ENCODE assay signal across 1 cellular context in the genomic region with DNA sequence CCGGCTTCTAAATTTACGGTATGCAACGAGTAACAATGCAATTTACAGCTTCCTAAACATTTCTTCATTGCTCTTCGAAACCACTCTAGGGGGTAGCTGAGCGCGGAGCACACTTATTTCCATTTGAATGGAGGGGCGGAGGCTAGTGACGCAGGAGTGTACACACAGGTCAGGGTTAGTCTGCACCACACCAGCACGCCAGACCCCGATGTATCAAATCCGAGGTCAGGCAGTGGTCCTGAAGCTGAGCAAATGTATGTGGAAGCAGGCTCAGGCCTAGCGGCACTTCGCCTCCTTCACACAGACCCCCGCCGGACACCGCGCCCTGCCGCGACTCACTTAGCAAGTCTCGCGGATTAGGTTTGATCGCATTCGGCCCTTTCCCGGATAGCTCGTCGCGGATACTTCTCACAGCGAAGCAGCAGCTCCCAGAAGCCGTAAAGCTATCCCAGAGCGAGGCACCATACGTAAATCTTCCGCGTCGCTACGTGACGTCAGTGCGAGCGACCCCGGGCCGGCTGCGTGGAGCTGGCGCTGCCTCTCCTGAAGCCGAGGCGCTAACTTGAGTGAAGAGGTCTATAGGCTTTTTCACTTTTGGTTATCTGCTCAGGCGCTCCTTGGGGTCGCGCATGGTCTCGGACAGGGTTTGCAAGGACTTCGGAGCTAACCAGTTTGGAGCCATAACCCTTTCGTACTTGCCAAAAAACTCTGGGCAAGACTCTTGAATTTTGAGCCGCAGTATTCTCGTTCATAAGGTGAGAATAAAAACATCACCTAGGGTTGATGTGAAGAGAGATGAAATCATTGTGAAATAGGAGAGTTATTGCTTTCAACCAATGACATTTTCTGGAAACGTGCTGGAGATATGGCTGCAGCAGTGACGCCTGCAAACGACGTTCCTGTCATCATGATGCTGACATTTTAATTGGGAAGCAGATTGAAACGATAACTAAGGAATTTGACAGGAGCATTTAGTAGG.
TF ChIP-seq lines count a peak whose summit lies in the region.

A gene with protein sequence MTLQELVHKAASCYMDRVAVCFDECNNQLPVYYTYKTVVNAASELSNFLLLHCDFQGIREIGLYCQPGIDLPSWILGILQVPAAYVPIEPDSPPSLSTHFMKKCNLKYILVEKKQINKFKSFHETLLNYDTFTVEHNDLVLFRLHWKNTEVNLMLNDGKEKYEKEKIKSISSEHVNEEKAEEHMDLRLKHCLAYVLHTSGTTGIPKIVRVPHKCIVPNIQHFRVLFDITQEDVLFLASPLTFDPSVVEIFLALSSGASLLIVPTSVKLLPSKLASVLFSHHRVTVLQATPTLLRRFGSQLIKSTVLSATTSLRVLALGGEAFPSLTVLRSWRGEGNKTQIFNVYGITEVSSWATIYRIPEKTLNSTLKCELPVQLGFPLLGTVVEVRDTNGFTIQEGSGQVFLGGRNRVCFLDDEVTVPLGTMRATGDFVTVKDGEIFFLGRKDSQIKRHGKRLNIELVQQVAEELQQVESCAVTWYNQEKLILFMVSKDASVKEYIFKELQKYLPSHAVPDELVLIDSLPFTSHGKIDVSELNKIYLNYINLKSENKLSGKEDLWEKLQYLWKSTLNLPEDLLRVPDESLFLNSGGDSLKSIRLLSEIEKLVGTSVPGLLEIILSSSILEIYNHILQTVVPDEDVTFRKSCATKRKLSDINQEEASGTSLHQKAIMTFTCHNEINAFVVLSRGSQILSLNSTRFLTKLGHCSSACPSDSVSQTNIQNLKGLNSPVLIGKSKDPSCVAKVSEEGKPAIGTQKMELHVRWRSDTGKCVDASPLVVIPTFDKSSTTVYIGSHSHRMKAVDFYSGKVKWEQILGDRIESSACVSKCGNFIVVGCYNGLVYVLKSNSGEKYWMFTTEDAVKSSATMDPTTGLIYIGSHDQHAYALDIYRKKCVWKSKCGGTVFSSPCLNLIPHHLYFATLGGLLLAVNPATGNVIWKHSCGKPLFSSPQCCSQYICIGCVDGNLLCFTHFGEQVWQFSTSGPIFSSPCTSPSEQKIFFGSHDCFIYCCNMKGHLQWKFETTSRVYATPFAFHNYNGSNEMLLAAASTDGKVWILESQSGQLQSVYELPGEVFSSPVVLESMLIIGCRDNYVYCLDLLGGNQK (minus strand): TSS at position 469 of the 979 bp plus-strand sequence. CDS start 3,192 bp downstream, outside the sequence.

TF ChIP-seq in WTC11, 78 proteins besides CTCF, POLR2A, EP300 and RAD21 (continued from another document):
- TF ChIP-seq, protein P1, sequence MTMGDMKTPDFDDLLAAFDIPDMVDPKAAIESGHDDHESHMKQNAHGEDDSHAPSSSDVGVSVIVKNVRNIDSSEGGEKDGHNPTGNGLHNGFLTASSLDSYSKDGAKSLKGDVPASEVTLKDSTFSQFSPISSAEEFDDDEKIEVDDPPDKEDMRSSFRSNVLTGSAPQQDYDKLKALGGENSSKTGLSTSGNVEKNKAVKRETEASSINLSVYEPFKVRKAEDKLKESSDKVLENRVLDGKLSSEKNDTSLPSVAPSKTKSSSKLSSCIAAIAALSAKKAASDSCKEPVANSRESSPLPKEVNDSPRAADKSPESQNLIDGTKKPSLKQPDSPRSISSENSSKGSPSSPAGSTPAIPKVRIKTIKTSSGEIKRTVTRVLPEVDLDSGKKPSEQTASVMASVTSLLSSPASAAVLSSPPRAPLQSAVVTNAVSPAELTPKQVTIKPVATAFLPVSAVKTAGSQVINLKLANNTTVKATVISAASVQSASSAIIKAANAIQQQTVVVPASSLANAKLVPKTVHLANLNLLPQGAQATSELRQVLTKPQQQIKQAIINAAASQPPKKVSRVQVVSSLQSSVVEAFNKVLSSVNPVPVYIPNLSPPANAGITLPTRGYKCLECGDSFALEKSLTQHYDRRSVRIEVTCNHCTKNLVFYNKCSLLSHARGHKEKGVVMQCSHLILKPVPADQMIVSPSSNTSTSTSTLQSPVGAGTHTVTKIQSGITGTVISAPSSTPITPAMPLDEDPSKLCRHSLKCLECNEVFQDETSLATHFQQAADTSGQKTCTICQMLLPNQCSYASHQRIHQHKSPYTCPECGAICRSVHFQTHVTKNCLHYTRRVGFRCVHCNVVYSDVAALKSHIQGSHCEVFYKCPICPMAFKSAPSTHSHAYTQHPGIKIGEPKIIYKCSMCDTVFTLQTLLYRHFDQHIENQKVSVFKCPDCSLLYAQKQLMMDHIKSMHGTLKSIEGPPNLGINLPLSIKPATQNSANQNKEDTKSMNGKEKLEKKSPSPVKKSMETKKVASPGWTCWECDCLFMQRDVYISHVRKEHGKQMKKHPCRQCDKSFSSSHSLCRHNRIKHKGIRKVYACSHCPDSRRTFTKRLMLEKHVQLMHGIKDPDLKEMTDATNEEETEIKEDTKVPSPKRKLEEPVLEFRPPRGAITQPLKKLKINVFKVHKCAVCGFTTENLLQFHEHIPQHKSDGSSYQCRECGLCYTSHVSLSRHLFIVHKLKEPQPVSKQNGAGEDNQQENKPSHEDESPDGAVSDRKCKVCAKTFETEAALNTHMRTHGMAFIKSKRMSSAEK (CRISPR knock-in tag; IDR thresholded peaks at IDR 0.05; ENCODE audit: borderline replicate concordance), result no peak
- TF ChIP-seq ZNF396 (CRISPR knock-in tag; IDR thresholded peaks at IDR 0.05; ENCODE audit: borderline replicate concordance) (no peak), FOXK1 (CRISPR knock-in tag; IDR thresholded peaks at IDR 0.05) (peak; percentile 93), KAT7 (CRISPR knock-in tag; IDR thresholded peaks at IDR 0.05; ENCODE audit: borderline replicate concordance) (no peak), JUN (CRISPR knock-in tag; IDR thresholded peaks at IDR 0.05) (no peak; the same call in 1 of the 2 replicates), NFE2L1 (CRISPR knock-in tag; IDR thresholded peaks at IDR 0.05) (no peak), SMAD4 (CRISPR knock-in tag; IDR thresholded peaks at IDR 0.05) (no peak)
- TF ChIP-seq, protein P2, sequence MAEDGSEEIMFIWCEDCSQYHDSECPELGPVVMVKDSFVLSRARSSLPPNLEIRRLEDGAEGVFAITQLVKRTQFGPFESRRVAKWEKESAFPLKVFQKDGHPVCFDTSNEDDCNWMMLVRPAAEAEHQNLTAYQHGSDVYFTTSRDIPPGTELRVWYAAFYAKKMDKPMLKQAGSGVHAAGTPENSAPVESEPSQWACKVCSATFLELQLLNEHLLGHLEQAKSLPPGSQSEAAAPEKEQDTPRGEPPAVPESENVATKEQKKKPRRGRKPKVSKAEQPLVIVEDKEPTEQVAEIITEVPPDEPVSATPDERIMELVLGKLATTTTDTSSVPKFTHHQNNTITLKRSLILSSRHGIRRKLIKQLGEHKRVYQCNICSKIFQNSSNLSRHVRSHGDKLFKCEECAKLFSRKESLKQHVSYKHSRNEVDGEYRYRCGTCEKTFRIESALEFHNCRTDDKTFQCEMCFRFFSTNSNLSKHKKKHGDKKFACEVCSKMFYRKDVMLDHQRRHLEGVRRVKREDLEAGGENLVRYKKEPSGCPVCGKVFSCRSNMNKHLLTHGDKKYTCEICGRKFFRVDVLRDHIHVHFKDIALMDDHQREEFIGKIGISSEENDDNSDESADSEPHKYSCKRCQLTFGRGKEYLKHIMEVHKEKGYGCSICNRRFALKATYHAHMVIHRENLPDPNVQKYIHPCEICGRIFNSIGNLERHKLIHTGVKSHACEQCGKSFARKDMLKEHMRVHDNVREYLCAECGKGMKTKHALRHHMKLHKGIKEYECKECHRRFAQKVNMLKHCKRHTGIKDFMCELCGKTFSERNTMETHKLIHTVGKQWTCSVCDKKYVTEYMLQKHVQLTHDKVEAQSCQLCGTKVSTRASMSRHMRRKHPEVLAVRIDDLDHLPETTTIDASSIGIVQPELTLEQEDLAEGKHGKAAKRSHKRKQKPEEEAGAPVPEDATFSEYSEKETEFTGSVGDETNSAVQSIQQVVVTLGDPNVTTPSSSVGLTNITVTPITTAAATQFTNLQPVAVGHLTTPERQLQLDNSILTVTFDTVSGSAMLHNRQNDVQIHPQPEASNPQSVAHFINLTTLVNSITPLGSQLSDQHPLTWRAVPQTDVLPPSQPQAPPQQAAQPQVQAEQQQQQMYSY (CRISPR knock-in tag; IDR thresholded peaks at IDR 0.05), result no peak
- TF ChIP-seq, protein P3, sequence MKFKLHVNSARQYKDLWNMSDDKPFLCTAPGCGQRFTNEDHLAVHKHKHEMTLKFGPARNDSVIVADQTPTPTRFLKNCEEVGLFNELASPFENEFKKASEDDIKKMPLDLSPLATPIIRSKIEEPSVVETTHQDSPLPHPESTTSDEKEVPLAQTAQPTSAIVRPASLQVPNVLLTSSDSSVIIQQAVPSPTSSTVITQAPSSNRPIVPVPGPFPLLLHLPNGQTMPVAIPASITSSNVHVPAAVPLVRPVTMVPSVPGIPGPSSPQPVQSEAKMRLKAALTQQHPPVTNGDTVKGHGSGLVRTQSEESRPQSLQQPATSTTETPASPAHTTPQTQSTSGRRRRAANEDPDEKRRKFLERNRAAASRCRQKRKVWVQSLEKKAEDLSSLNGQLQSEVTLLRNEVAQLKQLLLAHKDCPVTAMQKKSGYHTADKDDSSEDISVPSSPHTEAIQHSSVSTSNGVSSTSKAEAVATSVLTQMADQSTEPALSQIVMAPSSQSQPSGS (CRISPR knock-in tag; IDR thresholded peaks at IDR 0.05; ENCODE audit: borderline replicate concordance, low read depth), result no peak
